Comparison of ENCODE assay signal across 20 cellular contexts in the genomic region with DNA sequence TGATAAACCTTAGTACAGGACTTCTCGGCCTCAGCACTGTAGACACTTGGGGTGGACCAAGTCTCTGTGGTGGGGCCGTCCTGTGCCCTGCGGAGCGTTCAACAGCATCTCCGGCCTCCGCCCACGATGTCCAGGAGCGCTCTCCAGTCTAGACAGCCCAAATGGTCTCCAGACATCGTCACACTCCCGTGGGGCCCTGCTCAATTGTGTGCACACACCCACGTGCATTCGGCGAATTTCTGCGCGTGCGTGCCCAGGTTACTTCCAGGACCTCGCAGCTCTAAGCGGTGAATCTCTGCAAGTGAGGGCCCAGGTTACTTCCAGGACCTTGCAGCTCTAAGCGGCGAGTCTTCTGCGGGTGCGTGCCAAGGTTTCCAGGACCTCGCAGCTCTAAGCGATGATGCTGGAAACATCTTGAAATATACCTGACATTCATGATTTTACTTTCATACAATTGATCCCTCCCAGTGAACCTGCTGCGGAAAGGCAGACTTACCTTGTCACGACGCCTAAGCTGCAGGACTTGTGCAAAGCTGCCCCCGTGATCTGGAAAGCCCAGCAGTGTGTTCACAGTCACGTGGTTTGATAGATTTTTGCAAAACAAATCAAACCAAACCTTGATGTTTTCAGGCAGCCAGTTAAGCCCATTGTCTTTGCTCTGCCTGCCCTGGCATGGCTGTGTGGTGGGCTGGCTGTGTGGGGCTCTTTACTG. TPM values are rescaled to one million over a fixed set of nuclear protein-coding genes. Genes with fewer than 3 reads are reported as not detected.
"Had no signal": no experiment of that assay in that cellular context is flagged by ENCODE, and none has a peak within 500 bp of the region (broad histone marks: within the 10 kb centered on the region; RNA-seq: fewer than 3 reads in every experiment).

No MANE protein-coding gene starts in this region.

- H3K4me3 ChIP-seq: body of pancreas, lung, skin epidermis had no signal

- H3K79me2 ChIP-seq: parathyroid adenoma had no signal

- ATAC-seq: body of pancreas; stimulated activated naive CD8-positive, alpha-beta T cell treated with anti-CD3 and anti-CD28 coated beads, Interleukin-15, Interleukin-2, amounts not matched to agents 100 U/mL and 50 U/mL, for 24 hours; T-helper 17 cell had no signal

- H3K27me3 ChIP-seq: body of pancreas had no signal

- H3K9ac ChIP-seq: parathyroid adenoma had no signal

- H3K4me1 ChIP-seq: body of pancreas, parathyroid adenoma had no signal

- H3K27ac Mint-ChIP-seq: activated CD4-positive, alpha-beta memory T cell treated with anti-CD3 and anti-CD28 coated beads, Interleukin-2, amount 10 ng/mL, durations not matched to agents 7 days and 5 days; activated naive CD8-positive, alpha-beta T cell; dendritic cell treated with granulocyte-macrophage colony-stimulating factor and Interleukin-4, amounts not matched to agents 40 ng/mL and 50 ng/mL, for 4 days; mesothelial cell of epicardium; T-helper 17 cell had no signal

- H3K27ac ChIP-seq: body of pancreas, parathyroid adenoma, skin epidermis had no signal

- H2AFZ ChIP-seq: parathyroid adenoma had no signal

- H3K4me3 Mint-ChIP-seq: activated CD4-positive, alpha-beta memory T cell treated with anti-CD3 and anti-CD28 coated beads, Interleukin-2, amount 10 ng/mL, durations not matched to agents 7 days and 5 days; activated naive CD8-positive, alpha-beta T cell; dendritic cell treated with granulocyte-macrophage colony-stimulating factor and Interleukin-4, amounts not matched to agents 40 ng/mL and 50 ng/mL, for 4 days; mesothelial cell of epicardium; T-helper 17 cell had no signal

- H3K4me1 Mint-ChIP-seq: activated CD4-positive, alpha-beta memory T cell treated with anti-CD3 and anti-CD28 coated beads, Interleukin-2, amount 10 ng/mL, durations not matched to agents 7 days and 5 days; T-helper 17 cell had no signal

- H3K9me3 Mint-ChIP-seq: activated CD4-positive, alpha-beta memory T cell treated with anti-CD3 and anti-CD28 coated beads, Interleukin-2, amount 10 ng/mL, durations not matched to agents 7 days and 5 days; dendritic cell treated with granulocyte-macrophage colony-stimulating factor and Interleukin-4, amounts not matched to agents 40 ng/mL and 50 ng/mL, for 4 days had no signal

- H3K36me3 Mint-ChIP-seq: activated naive CD8-positive, alpha-beta T cell; mesothelial cell of epicardium had no signal

- DNase-seq: activated CD4-positive, alpha-beta memory T cell treated with anti-CD3 and anti-CD28 coated beads, Interleukin-2, amount 10 ng/mL, durations not matched to agents 7 days and 5 days; activated CD4-positive, alpha-beta T cell treated with anti-CD3 and anti-CD28 coated beads for 4 hours; activated effector memory CD4-positive, alpha-beta T cell treated with anti-CD3 and anti-CD28 coated beads, Interleukin-2, amount 50 U/mL, for 16 hours; activated T-cell treated with anti-CD3 and anti-CD28 coated beads, Interleukin-2, amount 50 U/mL, for 48 hours; amniotic stem cell; body of pancreas; effector memory CD4-positive, alpha-beta T cell; foreskin melanocyte; retina; stimulated activated CD4-positive, alpha-beta T cell treated with anti-CD3 and anti-CD28 coated beads, Interleukin-4, amount 100 ng/mL, for 4 hours; stimulated activated CD8-positive, alpha-beta memory T cell treated with anti-CD3 and anti-CD28 coated beads, Interleukin-4, amount 100 ng/mL, for 48 hours; stimulated activated naive CD8-positive, alpha-beta T cell treated with anti-CD3 and anti-CD28 coated beads, Interleukin-15, Interleukin-2, amounts not matched to agents 100 U/mL and 50 U/mL, for 24 hours; T-helper 17 cell had no signal

- H3K9me3 ChIP-seq: body of pancreas had no signal

RNA-seq across cellular contexts. Expression of a gene that starts 16.1 kb away (rescaled TPM):
- total RNA-seq: activated CD4-positive, alpha-beta memory T cell treated with anti-CD3 and anti-CD28 coated beads, Interleukin-2, amount 10 ng/mL, durations not matched to agents 7 days and 5 days; body of pancreas; lung; mesothelial cell of epicardium; myocyte; T-helper 17 cell had no signal
- polyA plus RNA-seq: lung had no signal
